Comparison of ENCODE assay signal across 8 cellular contexts in the genomic region with DNA sequence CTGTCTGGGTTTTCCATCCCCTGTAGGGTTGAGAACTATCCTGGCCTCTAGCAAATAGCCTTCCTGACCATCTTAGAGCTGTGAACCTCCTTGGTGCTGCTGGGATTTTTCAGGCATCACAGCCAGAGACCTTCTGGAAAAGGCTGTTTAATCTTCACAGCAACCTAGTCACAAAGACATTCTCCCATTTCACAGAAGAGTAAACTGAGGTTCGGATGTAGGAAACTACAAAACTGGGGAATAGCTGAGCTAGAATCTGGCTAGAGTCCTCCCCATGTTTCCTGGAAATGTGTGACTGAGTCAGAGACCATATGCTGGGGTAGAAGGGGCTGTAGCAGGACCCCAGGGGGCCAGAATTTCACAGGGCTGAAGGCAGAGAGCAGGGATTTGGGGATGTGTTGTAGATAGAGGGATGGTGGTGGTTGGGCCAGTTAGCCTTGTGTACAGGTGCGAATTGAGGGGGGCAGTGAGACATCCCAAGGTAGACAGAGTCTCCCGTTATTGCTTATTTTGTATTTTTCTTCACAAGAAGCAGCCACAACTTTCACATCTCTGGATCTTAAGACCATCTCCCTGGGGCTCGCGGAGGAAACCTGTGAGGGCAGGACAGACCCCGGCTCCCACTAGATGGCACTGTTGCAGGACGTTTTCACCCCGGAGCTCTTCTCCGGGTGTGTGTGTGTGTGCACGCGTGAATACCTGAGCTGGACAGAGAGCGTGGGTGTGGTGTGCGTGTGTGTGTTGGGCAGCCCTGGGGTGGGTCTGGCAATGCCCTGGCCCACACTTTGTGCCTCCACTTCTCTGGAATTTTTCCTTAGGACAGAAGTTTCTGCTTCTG.
DNase-seq lines count a peak whose midpoint lies in the region; ATAC-seq and TF ChIP-seq lines count a peak whose summit lies in the region.

No MANE protein-coding gene starts in this region.

- no peaks in the 10 kb centered on the region for H3K27me3 ChIP-seq in DOHH2 (ENCODE audit: control insufficient read depth, low read length)
- no peaks in the 10 kb centered on the region for H3K27me3 ChIP-seq in right lobe of liver

- WGBS in right lobe of liver (ENCODE audit: insufficient coverage, low coverage, low lambda C conversion rate, missing lambda C conversion rate): 14% methylated on average over 3 of the region's 13 CpGs

- no peak overlapping the region for H3K4me3 Mint-ChIP-seq in HFFc6

- H3K27me3 Mint-ChIP-seq in HFFc6 (ENCODE audit: insufficient read depth): peaks cover 9% of the 10 kb centered on the region

- no peak overlapping the region for H3K27ac ChIP-seq in DOHH2 (ENCODE audit: low read depth, low read length)
- H3K27ac ChIP-seq in right lobe of liver: no peak overlapping the region

- H3K79me2 ChIP-seq in DOHH2 (ENCODE audit: control insufficient read depth, low read length): no peaks in the 10 kb centered on the region

- no peak overlapping the region; the same call in 1 of the 2 replicates for H3K27ac Mint-ChIP-seq in HFFc6

- H3K4me2 ChIP-seq in DOHH2 (ENCODE audit: low read length): no peak overlapping the region

- H3K4me1 Mint-ChIP-seq in HFFc6 (ENCODE audit: low read depth): peaks cover 8% of the 10 kb centered on the region; the same call in 1 of the 2 replicates

- H3K4me3 ChIP-seq in DOHH2 (ENCODE audit: low read length): no peak overlapping the region
- H3K4me3 ChIP-seq in right lobe of liver: no peak overlapping the region

- no peaks in the 10 kb centered on the region for H3K9me3 Mint-ChIP-seq in HFFc6

- no peaks in the 10 kb centered on the region for H3F3A ChIP-seq in DOHH2 (ENCODE audit: control insufficient read depth, insufficient read depth)

- intact Hi-C loops in right lobe of liver (cut with DNase I): loop anchor here in 1 of 2 donors (5.0 kb wide), 1 partner anchor 216 kb away; no protein-coding TSS in a partner anchor

- H3K9me3 ChIP-seq in DOHH2 (ENCODE audit: control insufficient read depth, insufficient read depth, low read length) (no peaks in the 10 kb centered on the region), right lobe of liver (no peaks in the 10 kb centered on the region)

- H3K36me3 Mint-ChIP-seq in HFFc6 (ENCODE audit: low read depth): no peaks in the 10 kb centered on the region

- TF ChIP-seq CTCF in DOHH2 (IDR thresholded peaks at IDR 0.05; ENCODE audit: low read depth, low read length, poor library complexity, severe bottlenecking) (peak; percentile 73), HFFc6 (IDR thresholded peaks at IDR 0.05) (peak; percentile 89), right lobe of liver (IDR thresholded peaks at IDR 0.05) (peak; percentile 61 to 79 (median 66))

- no peaks in the 10 kb centered on the region for H3K4me1 ChIP-seq in DOHH2 (ENCODE audit: control insufficient read depth, low read length)
- H3K4me1 ChIP-seq in right lobe of liver: peaks cover 0 to 14% (median 5%) of the 10 kb centered on the region in 4 donors

- no peaks in the 10 kb centered on the region for H3K9me2 ChIP-seq in DOHH2 (replicated peaks; ENCODE audit: control insufficient read depth, low read length)

- H4K20me1 ChIP-seq in DOHH2 (ENCODE audit: control insufficient read depth, insufficient read depth, low read depth, low read length): no peaks in the 10 kb centered on the region

- no peaks in the 10 kb centered on the region for H3K36me3 ChIP-seq in DOHH2 (ENCODE audit: control insufficient read depth, low read length)
- no peaks in the 10 kb centered on the region for H3K36me3 ChIP-seq in right lobe of liver

- DNase-seq in HFFc6: peak; percentile 52
- peak; percentile 62 for DNase-seq in NCI-H2227 (lab: John Stamatoyannopoulos, UW; ENCODE audit: unreplicated experiment)
- DNase-seq in activated CD4-positive, alpha-beta T cell treated with anti-CD3 and anti-CD28 coated beads for 48 hours: peak; percentile 78
- peak; percentile 71 for DNase-seq in dermis blood vessel endothelial cell
- DNase-seq in right lobe of liver: peak; percentile 73 to 75 (median 73)
- DNase-seq in stimulated activated CD8-positive, alpha-beta memory T cell treated with anti-CD3 and anti-CD28 coated beads, Interleukin-12 subunit alpha, Interleukin-12 subunit beta, amount 100 ng/mL, for 1 hour (ENCODE audit: low read depth): peak; percentile 30

- ATAC-seq in right lobe of liver (peak; percentile 74 to 78 (median 74)), GM19035 (IDR thresholded peaks at IDR 0.05; ENCODE audit: unreplicated experiment) (no peak)

- TF ChIP-seq POLR2A in right lobe of liver (IDR thresholded peaks at IDR 0.05): no peak
